23 cellular contexts compared by ENCODE assay signal in the genomic region with DNA sequence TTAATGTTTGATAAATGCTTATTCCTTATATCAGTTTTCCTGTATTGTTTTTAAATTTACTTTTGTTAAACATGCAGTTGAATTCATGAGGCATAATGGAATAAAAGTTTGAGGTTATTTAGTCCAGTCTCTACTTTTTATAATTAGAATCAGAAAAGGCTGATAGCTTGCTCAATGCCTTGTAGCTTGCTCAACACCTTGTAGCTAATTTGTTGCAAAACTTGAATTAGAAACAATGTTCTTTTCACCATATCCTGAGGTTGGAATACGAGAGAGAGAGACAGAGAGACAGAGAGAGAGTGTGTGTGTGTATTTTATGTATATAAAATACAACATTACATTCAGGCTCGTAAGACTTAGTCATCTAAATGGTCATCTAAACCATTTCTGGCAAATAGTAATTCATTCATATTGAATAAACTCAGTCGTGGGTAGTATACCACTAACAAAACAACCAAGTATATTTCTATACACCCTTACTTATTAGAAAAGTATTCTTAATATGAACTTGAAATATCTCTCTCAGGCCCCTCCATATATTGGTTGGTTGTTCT.
"Had no signal": no experiment of that assay in that cellular context is flagged by ENCODE, and none has a peak within 500 bp of the region (broad histone marks: within the 10 kb centered on the region; RNA-seq: fewer than 3 reads in every experiment).

No MANE protein-coding gene starts in this region.

- H3K36me3 ChIP-seq: esophagus muscularis mucosa, right atrium auricular region, uterus had no signal

- H3K27me3 ChIP-seq: body of pancreas, esophagus muscularis mucosa, right atrium auricular region, tibial nerve, uterus had no signal

- H3K9me3 ChIP-seq: body of pancreas, esophagus muscularis mucosa, lower lobe of right lung, right atrium auricular region, tibial nerve, uterus had no signal

- DNase-seq: activated B cell treated with CpG ODN at 0.5 μM for 24 hours; activated CD4-positive, alpha-beta T cell treated with anti-CD3 and anti-CD28 coated beads, Interleukin-2, amount 10 ng/mL, durations not matched to agents 24 days and 14 days; activated CD8-positive, alpha-beta memory T cell treated with anti-CD3 and anti-CD28 coated beads, Interleukin-2, amount 50 U/mL, for 48 hours; activated gamma-delta T cell; activated T-cell treated with anti-CD3 and anti-CD28 coated beads, Interleukin-2, amount 50 U/mL, for 72 hours; amygdala; body of pancreas; caudate nucleus; foreskin melanocyte; head of caudate nucleus; lower lobe of right lung; nephron progenitor cell; occipital lobe; small intestine; stimulated activated CD4-positive, alpha-beta T cell treated with anti-CD3 and anti-CD28 coated beads, Interleukin-4, amount 100 ng/mL, for 4 hours; stimulated activated CD8-positive, alpha-beta memory T cell treated with anti-CD3 and anti-CD28 coated beads, Interleukin-4, amount 100 ng/mL, for 48 hours; stimulated activated naive CD4-positive, alpha-beta T cell treated with Interleukin-2 at 50 U/mL for 16 hours; substantia nigra; uterus had no signal

- H3K4me1 ChIP-seq: body of pancreas, esophagus muscularis mucosa, lower lobe of right lung, right atrium auricular region, tibial nerve, uterus had no signal

- ATAC-seq: activated naive CD4-positive, alpha-beta T cell treated with anti-CD3 and anti-CD28 coated beads, Interleukin-2, amount 50 U/mL, for 72 hours; activated T-cell treated with anti-CD3 and anti-CD28 coated beads, Interleukin-2, amount 50 U/mL, for 72 hours; body of pancreas; lower lobe of right lung had no signal

- H3K27ac ChIP-seq: body of pancreas, esophagus muscularis mucosa, lower lobe of right lung, right atrium auricular region, tibial nerve, uterus had no signal

- H3K4me3 ChIP-seq: body of pancreas, esophagus muscularis mucosa, lower lobe of right lung, right atrium auricular region, tibial nerve, uterus had no signal
